10 cellular contexts compared by ENCODE assay signal in genomic region chr6:110816677-110817076, GRCh38. TPM values are rescaled to one million over a fixed set of nuclear protein-coding genes. Genes with fewer than 3 reads are reported as not detected.
A peak's percentile ranks its signal among the peaks of the same experiment; 100 is the strongest.
DNase-seq lines count a peak whose midpoint lies in the region; ATAC-seq, FAIRE-seq and TF ChIP-seq lines count a peak whose summit lies in the region.
"Had no signal": no experiment of that assay in that cellular context is flagged by ENCODE, and none has a peak within 500 bp of the region (broad histone marks: within the 10 kb centered on the region; RNA-seq: fewer than 3 reads in every experiment).

No MANE protein-coding gene starts in this region.

- dilution Hi-C loops in endothelial cell of umbilical vein (cut with MboI; ENCODE audit: extremely low pct_ligation_motif_present, low sequenced_read_pairs), result no loop called here

- no peak overlapping the region for H3K4me3 ChIP-seq in endothelial cell of umbilical vein (replicated peaks in 1 of 3; ENCODE audit: insufficient read depth in 1 of 3, low read depth in 1 of 3, low read length in 3 of 3)
- no peak overlapping the region for H3K4me3 ChIP-seq in transverse colon

- H3K9me1 ChIP-seq in endothelial cell of umbilical vein (replicated peaks; ENCODE audit: control insufficient read depth, extremely low read depth, insufficient read depth, low read length), result no peaks in the 10 kb centered on the region

- H3K36me3 Mint-ChIP-seq in activated naive CD4-positive, alpha-beta T cell treated with anti-CD3 and anti-CD28 coated beads, Interleukin-2, amount 50 U/mL, for 24 hours, result no peaks in the 10 kb centered on the region

- no peak for TF ChIP-seq POLR2A in endothelial cell of umbilical vein (IDR thresholded peaks at IDR 0.05; ENCODE audit: low read depth, low read length)
- TF ChIP-seq POLR2A in transverse colon (IDR thresholded peaks at IDR 0.05), result no peak

- H3K27me3 ChIP-seq in endothelial cell of umbilical vein (ENCODE audit: control insufficient read depth in 2 of 2, insufficient read depth in 2 of 2, low read length in 2 of 2) (peaks cover 0 to 2% of the 10 kb centered on the region in 2 experiments), transverse colon (no peaks in the 10 kb centered on the region), foreskin keratinocyte (no peaks in the 10 kb centered on the region)

- H3K27ac Mint-ChIP-seq in activated naive CD4-positive, alpha-beta T cell treated with anti-CD3 and anti-CD28 coated beads, Interleukin-2, amount 50 U/mL, for 24 hours, result peak overlapping the region; percentile 82

- H3K4me1 ChIP-seq in endothelial cell of umbilical vein (ENCODE audit: control insufficient read depth, extremely low read depth, insufficient read depth, low read length) (peaks cover 9% of the 10 kb centered on the region), transverse colon (peaks cover 0 to 25% (median 12%) of the 10 kb centered on the region in 4 donors), foreskin keratinocyte (peaks cover 9% of the 10 kb centered on the region)

- no peak overlapping the region for H3K9ac ChIP-seq in endothelial cell of umbilical vein (replicated peaks; ENCODE audit: extremely low read depth, insufficient read depth, low read length)

- H3K27ac ChIP-seq in endothelial cell of umbilical vein (ENCODE audit: insufficient read depth, low read depth, low read length) (no peak overlapping the region), transverse colon (peak overlapping the region; percentile 92 to 98 (median 95)), foreskin keratinocyte (no peak overlapping the region)

- WGBS in transverse colon (ENCODE audit: low coverage in 1 of 2), 2 donors, result 50 to 65% methylated on average over 2 to 4 of the region's 4 CpGs

- TF ChIP-seq EP300 in transverse colon (IDR thresholded peaks at IDR 0.05; ENCODE audit: low read depth), result no peak

- peaks cover 19% of the 10 kb centered on the region for H3K4me1 Mint-ChIP-seq in activated naive CD4-positive, alpha-beta T cell treated with anti-CD3 and anti-CD28 coated beads, Interleukin-2, amount 50 U/mL, for 24 hours

- peak overlapping the region; percentile 97 for H3K4me3 Mint-ChIP-seq in activated naive CD4-positive, alpha-beta T cell treated with anti-CD3 and anti-CD28 coated beads, Interleukin-2, amount 50 U/mL, for 24 hours

- H3K27me3 Mint-ChIP-seq in activated naive CD4-positive, alpha-beta T cell treated with anti-CD3 and anti-CD28 coated beads, Interleukin-2, amount 50 U/mL, for 24 hours, result no peaks in the 10 kb centered on the region

- no peaks in the 10 kb centered on the region for H3K9me3 ChIP-seq in endothelial cell of umbilical vein (replicated peaks; ENCODE audit: control insufficient read depth, insufficient read depth, low read length)
- H3K9me3 ChIP-seq in transverse colon, result no peaks in the 10 kb centered on the region
- H3K9me3 ChIP-seq: HAP-1, psoas muscle had no signal

- CTCF ChIA-PET in endothelial cell of umbilical vein (lab: Charles Lee), result no interaction called here

- no peaks in the 10 kb centered on the region for H3K36me3 ChIP-seq in endothelial cell of umbilical vein (ENCODE audit: control insufficient read depth in 2 of 2, extremely low read depth in 1 of 2, insufficient read depth in 2 of 2, low read length in 2 of 2)
- no peaks in the 10 kb centered on the region for H3K36me3 ChIP-seq in transverse colon
- H3K36me3 ChIP-seq: HAP-1 had no signal

- no peak overlapping the region for H2AFZ ChIP-seq in endothelial cell of umbilical vein (ENCODE audit: low read depth, low read length)

- in situ Hi-C loops in transverse colon (cut with MboI; ENCODE audit: low pct_ligation_motif_present in 1 of 4, low pct_unique_long_range_greater_than_20kb in 1 of 4, low sequenced_read_pairs in 3 of 4), result loop anchor here in 2 of 4 donors (10.0 to 25.0 kb wide), 3 partner anchors 58 to 168 kb away; partner anchors contain the start of genes AMD1 (in 1 of the 2) and RPF2 (in 1 of the 2)

- no peaks in the 10 kb centered on the region for H3K9me3 Mint-ChIP-seq in activated naive CD4-positive, alpha-beta T cell treated with anti-CD3 and anti-CD28 coated beads, Interleukin-2, amount 50 U/mL, for 24 hours

- FAIRE-seq in endothelial cell of umbilical vein (lab: Jason Lieb, UNC), result no peak

- peaks cover 3% of the 10 kb centered on the region for H3K79me2 ChIP-seq in endothelial cell of umbilical vein (ENCODE audit: control insufficient read depth, insufficient read depth, low read length)

- intact Hi-C loops in endothelial cell of umbilical vein (cut with micrococcal nuclease), result no loop called here
- intact Hi-C loops in transverse colon (cut with DNase I; ENCODE audit: low total_unique reads), result no loop called here

- peak overlapping the region; percentile 69 for H3K4me2 ChIP-seq in endothelial cell of umbilical vein (ENCODE audit: insufficient read depth, low read length)

- DNase-seq in activated naive CD4-positive, alpha-beta T cell treated with anti-CD3 and anti-CD28 coated beads, Interleukin-2, amount 50 U/mL, for 16 hours, result no peak
- DNase-seq in RPMI8226 (peak; percentile 21), endothelial cell of umbilical vein (ENCODE audit: low read depth, low spot score) (no peak), transverse colon (peak; percentile 10), ureter (ENCODE audit: low spot score) (no peak), foreskin keratinocyte (no peak)
- DNase-seq: psoas muscle had no signal

- H4K20me1 ChIP-seq in endothelial cell of umbilical vein (replicated peaks; ENCODE audit: control insufficient read depth, extremely low read depth, insufficient read depth, low read length), result no peaks in the 10 kb centered on the region

- TF ChIP-seq CTCF in endothelial cell of umbilical vein (IDR thresholded peaks at IDR 0.05; ENCODE audit: extremely low read depth in 1 of 2, insufficient read depth in 1 of 2, low read depth in 1 of 2, low read length in 2 of 2), result no peak
- TF ChIP-seq CTCF in transverse colon (IDR thresholded peaks at IDR 0.05), result no peak
- no peak for TF ChIP-seq CTCF in foreskin keratinocyte (conservative IDR thresholded peaks at IDR 0.05)

- no peak for ATAC-seq in foreskin keratinocyte
- no peak for ATAC-seq in HG02970 (IDR thresholded peaks at IDR 0.05; ENCODE audit: low FRiP score, unreplicated experiment)

- no TSS peak for BruUV-seq in endothelial cell of umbilical vein (replicated peaks; lab: Mats Ljungman, UMichigan)

- POLR2A ChIA-PET in endothelial cell of umbilical vein (lab: Charles Lee), result interaction anchor here (4.1 kb wide), 1 partner anchor 58 kb away, joined by 133 read pairs; the partner anchor contains the start of gene AMD1

TF ChIP-seq in endothelial cell of umbilical vein, 7 proteins besides CTCF, POLR2A, EP300 and RAD21:
- TF ChIP-seq MYC (IDR thresholded peaks at IDR 0.05; ENCODE audit: low read depth, low read length) (no peak), FOS (IDR thresholded peaks at IDR 0.05; ENCODE audit: borderline replicate concordance, insufficient read depth, low read length) (no peak), POLR2AphosphoS5 (IDR thresholded peaks at IDR 0.05; ENCODE audit: insufficient read depth, low read depth, low read length) (no peak), MAX (IDR thresholded peaks at IDR 0.05; ENCODE audit: insufficient read depth, insufficient read length) (no peak), JUN (IDR thresholded peaks at IDR 0.05; ENCODE audit: borderline replicate concordance, insufficient read depth, insufficient read length, low read depth) (no peak), EZH2 (IDR thresholded peaks at IDR 0.05; ENCODE audit: borderline replicate concordance, low read depth, low read length, severe bottlenecking) (no peak), GATA2 (IDR thresholded peaks at IDR 0.05; ENCODE audit: insufficient read depth, insufficient read length, low read depth, low read length) (no peak)

RNA-seq across cellular contexts. Expression of gene CDK19, which starts 1.4 kb away (rescaled TPM):
- 11.9 and 12.1 TPM in 2 replicates for total RNA-seq in endothelial cell of umbilical vein
- polyA plus RNA-seq in endothelial cell of umbilical vein, result 3.7 and 4.6 TPM in 2 replicates
- 4.3 and 4.4 TPM in 2 replicates for polyA plus RNA-seq in endothelial cell of umbilical vein (2011; cell fraction: cytosol; rRNA removed)
- 6.1 and 8.1 TPM in 2 replicates for polyA plus RNA-seq in endothelial cell of umbilical vein (2011; cell fraction: nucleus; rRNA removed)
- 5.1 and 5.6 TPM in 2 replicates for polyA plus RNA-seq in endothelial cell of umbilical vein (2012)
- polyA minus RNA-seq in endothelial cell of umbilical vein, result 6.2 and 7.6 TPM in 2 replicates
- 4.3 TPM for polyA minus RNA-seq in endothelial cell of umbilical vein (2011; cell fraction: cytosol; rRNA and poly(A)+ RNA removed)
- polyA minus RNA-seq in endothelial cell of umbilical vein (2011; cell fraction: nucleus; rRNA and poly(A)+ RNA removed), result 5.7 and 9.7 TPM in 2 replicates
- total RNA-seq in transverse colon, result 10 to 100 TPM in 3 of 4 donors, 1 to 10 TPM in 1; 7.0 to 18.6 (median 14.7) TPM
- 12.4 TPM for total RNA-seq in ureter
- 5.1 and 5.9 TPM in 2 replicates for total RNA-seq in foreskin keratinocyte
- polyA plus RNA-seq in foreskin keratinocyte, result 1.6 and 1.9 TPM in 2 replicates

RNA-seq across cellular contexts. Expression of gene AMD1, which starts 57.9 kb away (rescaled TPM):
- total RNA-seq in endothelial cell of umbilical vein (44.2 and 48.2 TPM in 2 replicates), transverse colon (10 to 100 TPM; 50.7 to 86.4 (median 75.1) TPM), ureter (63.6 TPM), foreskin keratinocyte (114 and 123 TPM in 2 replicates)
- polyA plus RNA-seq in endothelial cell of umbilical vein (10.7 and 13.1 TPM in 2 replicates), foreskin keratinocyte (52.6 and 58.5 TPM in 2 replicates)
- polyA plus RNA-seq in endothelial cell of umbilical vein (2011; cell fraction: cytosol; rRNA removed), result 17.4 and 18.9 TPM in 2 replicates
- 11.1 and 20.7 TPM in 2 replicates for polyA plus RNA-seq in endothelial cell of umbilical vein (2011; cell fraction: nucleus; rRNA removed)
- 27.1 and 43.1 TPM in 2 replicates for polyA plus RNA-seq in endothelial cell of umbilical vein (2012)
- 22.0 and 26.9 TPM in 2 replicates for polyA minus RNA-seq in endothelial cell of umbilical vein
- polyA minus RNA-seq in endothelial cell of umbilical vein (2011; cell fraction: cytosol; rRNA and poly(A)+ RNA removed), result 72.6 TPM
- 16.7 and 26.7 TPM in 2 replicates for polyA minus RNA-seq in endothelial cell of umbilical vein (2011; cell fraction: nucleus; rRNA and poly(A)+ RNA removed)

Comparison
In these comparisons a context has a peak if more than half of its experiments do, and no peak if none do; other contexts are left out.
1. DNase-seq: peak in RPMI8226 (single experiment) and transverse colon (single experiment); none in activated naive CD4-positive, alpha-beta T cell treated with anti-CD3 and anti-CD28 coated beads, Interleukin-2, amount 50 U/mL, for 16 hours (single experiment), endothelial cell of umbilical vein (single experiment), ureter (single experiment) and foreskin keratinocyte (0 of 2).
2. H3K27ac ChIP-seq: peak in transverse colon (4 of 4); none in endothelial cell of umbilical vein (single experiment) and foreskin keratinocyte (single experiment).